1 cellular context compared by ENCODE assay signal in the genomic region with DNA sequence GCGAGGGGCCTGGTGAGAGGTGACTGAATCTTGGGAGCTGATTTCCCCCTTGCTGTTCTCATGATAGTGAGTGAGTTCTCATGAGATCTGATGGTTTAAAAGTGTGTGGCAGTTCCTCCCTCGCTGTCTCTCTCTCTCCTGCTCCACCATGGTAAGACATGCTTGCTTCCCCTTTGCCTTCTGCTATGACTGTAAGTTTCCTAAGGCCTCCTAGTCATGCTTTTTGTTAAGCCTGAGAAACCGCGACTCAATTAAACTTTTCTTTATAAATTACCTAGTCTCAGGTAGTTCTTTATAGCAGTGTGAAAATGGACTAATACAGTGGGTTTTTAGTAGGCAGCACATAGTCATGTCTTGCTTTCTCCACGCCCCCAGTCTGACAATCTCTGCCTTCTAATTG.
A peak's percentile ranks its signal among the peaks of the same experiment; 100 is the strongest.
TF ChIP-seq lines count a peak whose summit lies in the region.

No MANE protein-coding gene starts in this region.

TF ChIP-seq in GM12878, 131 proteins besides CTCF, POLR2A, EP300 and RAD21 (continued from another document):
- TF ChIP-seq, protein P1, sequence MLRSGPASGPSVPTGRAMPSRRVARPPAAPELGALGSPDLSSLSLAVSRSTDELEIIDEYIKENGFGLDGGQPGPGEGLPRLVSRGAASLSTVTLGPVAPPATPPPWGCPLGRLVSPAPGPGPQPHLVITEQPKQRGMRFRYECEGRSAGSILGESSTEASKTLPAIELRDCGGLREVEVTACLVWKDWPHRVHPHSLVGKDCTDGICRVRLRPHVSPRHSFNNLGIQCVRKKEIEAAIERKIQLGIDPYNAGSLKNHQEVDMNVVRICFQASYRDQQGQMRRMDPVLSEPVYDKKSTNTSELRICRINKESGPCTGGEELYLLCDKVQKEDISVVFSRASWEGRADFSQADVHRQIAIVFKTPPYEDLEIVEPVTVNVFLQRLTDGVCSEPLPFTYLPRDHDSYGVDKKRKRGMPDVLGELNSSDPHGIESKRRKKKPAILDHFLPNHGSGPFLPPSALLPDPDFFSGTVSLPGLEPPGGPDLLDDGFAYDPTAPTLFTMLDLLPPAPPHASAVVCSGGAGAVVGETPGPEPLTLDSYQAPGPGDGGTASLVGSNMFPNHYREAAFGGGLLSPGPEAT (IDR thresholded peaks at IDR 0.05; ENCODE audit: low read depth), result peak; percentile 61; the same call in 1 of the 2 replicates
- TF ChIP-seq MTA2 (IDR thresholded peaks at IDR 0.05; ENCODE audit: low read depth) (peak; percentile 90), BHLHE40 (IDR thresholded peaks at IDR 0.05; ENCODE audit: borderline replicate concordance in 1 of 2, low read depth in 2 of 2, low read length in 1 of 2) (peak in 1 of 2 experiments; percentile 64; a peak in 1 of 4 replicates), BACH1 (IDR thresholded peaks at IDR 0.05; ENCODE audit: borderline replicate concordance) (peak; percentile 75; the same call in 1 of the 2 replicates), NBN (IDR thresholded peaks at IDR 0.05) (peak; percentile 71), IKZF2 (IDR thresholded peaks at IDR 0.05) (peak; percentile 53 to 67; a peak in 2 of 4 replicates), IKZF1 (conservative IDR thresholded peaks at IDR 0.05) (peak; percentile 68), MEF2B (IDR thresholded peaks at IDR 0.05; ENCODE audit: partially characterized antibody, poor library complexity, severe bottlenecking) (peak; percentile 58), ATF7 (IDR thresholded peaks at IDR 0.05; ENCODE audit: low read depth) (peak; percentile 61), IRF4 (IDR thresholded peaks at IDR 0.05; ENCODE audit: low read depth, low read length) (0 out of 2 replicates have a peak, but pooled peaks have one; percentile 29), BMI1 (IDR thresholded peaks at IDR 0.05; ENCODE audit: borderline replicate concordance) (peak; percentile 36; the same call in 1 of the 2 replicates)
- TF ChIP-seq, protein P2, sequence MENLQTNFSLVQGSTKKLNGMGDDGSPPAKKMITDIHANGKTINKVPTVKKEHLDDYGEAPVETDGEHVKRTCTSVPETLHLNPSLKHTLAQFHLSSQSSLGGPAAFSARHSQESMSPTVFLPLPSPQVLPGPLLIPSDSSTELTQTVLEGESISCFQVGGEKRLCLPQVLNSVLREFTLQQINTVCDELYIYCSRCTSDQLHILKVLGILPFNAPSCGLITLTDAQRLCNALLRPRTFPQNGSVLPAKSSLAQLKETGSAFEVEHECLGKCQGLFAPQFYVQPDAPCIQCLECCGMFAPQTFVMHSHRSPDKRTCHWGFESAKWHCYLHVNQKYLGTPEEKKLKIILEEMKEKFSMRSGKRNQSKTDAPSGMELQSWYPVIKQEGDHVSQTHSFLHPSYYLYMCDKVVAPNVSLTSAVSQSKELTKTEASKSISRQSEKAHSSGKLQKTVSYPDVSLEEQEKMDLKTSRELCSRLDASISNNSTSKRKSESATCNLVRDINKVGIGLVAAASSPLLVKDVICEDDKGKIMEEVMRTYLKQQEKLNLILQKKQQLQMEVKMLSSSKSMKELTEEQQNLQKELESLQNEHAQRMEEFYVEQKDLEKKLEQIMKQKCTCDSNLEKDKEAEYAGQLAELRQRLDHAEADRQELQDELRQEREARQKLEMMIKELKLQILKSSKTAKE (IDR thresholded peaks at IDR 0.05; ENCODE audit: low read depth, poor library complexity, severe bottlenecking), result peak; percentile 84
- TF ChIP-seq, protein P3, sequence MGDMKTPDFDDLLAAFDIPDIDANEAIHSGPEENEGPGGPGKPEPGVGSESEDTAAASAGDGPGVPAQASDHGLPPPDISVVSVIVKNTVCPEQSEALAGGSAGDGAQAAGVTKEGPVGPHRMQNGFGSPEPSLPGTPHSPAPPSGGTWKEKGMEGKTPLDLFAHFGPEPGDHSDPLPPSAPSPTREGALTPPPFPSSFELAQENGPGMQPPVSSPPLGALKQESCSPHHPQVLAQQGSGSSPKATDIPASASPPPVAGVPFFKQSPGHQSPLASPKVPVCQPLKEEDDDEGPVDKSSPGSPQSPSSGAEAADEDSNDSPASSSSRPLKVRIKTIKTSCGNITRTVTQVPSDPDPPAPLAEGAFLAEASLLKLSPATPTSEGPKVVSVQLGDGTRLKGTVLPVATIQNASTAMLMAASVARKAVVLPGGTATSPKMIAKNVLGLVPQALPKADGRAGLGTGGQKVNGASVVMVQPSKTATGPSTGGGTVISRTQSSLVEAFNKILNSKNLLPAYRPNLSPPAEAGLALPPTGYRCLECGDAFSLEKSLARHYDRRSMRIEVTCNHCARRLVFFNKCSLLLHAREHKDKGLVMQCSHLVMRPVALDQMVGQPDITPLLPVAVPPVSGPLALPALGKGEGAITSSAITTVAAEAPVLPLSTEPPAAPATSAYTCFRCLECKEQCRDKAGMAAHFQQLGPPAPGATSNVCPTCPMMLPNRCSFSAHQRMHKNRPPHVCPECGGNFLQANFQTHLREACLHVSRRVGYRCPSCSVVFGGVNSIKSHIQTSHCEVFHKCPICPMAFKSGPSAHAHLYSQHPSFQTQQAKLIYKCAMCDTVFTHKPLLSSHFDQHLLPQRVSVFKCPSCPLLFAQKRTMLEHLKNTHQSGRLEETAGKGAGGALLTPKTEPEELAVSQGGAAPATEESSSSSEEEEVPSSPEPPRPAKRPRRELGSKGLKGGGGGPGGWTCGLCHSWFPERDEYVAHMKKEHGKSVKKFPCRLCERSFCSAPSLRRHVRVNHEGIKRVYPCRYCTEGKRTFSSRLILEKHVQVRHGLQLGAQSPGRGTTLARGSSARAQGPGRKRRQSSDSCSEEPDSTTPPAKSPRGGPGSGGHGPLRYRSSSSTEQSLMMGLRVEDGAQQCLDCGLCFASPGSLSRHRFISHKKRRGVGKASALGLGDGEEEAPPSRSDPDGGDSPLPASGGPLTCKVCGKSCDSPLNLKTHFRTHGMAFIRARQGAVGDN (IDR thresholded peaks at IDR 0.05), result peak; percentile 27; the same call in 1 of the 2 replicates
